ENCODE assay signal across 25 cellular contexts in the genomic region with DNA sequence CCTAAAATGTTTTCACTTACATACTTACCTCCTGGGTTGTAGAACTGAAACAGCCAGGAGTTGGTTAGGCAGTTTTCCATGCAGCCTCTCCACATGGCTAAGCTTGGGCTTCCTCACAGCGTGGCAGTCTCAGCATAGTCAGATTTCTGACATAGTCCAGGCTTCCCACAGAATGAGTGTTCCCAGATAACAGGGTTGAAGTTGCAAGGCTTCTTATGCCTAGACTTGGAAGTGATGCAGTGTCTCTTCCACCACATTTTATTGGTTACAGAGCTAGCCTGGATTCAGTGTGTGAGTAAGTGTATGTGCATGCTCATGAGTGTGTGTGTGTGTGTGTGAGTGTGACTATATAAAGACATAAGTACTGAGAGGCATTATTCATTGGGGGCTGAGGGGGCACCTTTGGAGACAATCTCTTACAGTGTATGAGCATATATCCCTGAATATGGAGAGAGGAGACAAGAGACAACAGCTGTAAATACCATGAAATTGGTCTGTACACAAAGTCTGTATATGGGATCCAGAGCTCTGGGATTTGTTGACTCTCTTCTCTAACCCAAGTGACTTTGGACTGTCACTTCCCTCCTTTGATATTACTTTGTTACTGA.
"Had no signal": no experiment of that assay in that cellular context is flagged by ENCODE, and none has a peak within 500 bp of the region (broad histone marks: within the 10 kb centered on the region; RNA-seq: fewer than 3 reads in every experiment).

No MANE protein-coding gene starts in this region.

- DNase-seq: cortex of kidney; effector memory CD8-positive, alpha-beta T cell; erythroblast; esophagus squamous epithelium; foreskin keratinocyte; heart left ventricle; left cardiac atrium; left lung; mesendoderm; midbrain; naive thymus-derived CD4-positive, alpha-beta T cell; nephron progenitor cell; nucleus accumbens; psoas muscle; right cardiac atrium; stimulated activated CD4-positive, alpha-beta T cell treated with anti-CD3 and anti-CD28 coated beads, Interleukin-15, amount 100 ng/mL, for 24 hours; stimulated activated CD4-positive, alpha-beta T cell treated with anti-CD3 and anti-CD28 coated beads, Interleukin-2, amount 100 ng/mL, for 48 hours; stimulated activated naive B cell treated with anti-CD40 and anti-IgM and Interleukin-4, amounts not matched to agents 10 μg/mL and 1 μg/mL and 100 μg/mL, for 72 hours; upper lobe of right lung had no signal

- H3K9me3 ChIP-seq: esophagus squamous epithelium, left lung, psoas muscle, thoracic aorta, tibial nerve, upper lobe of right lung, vagina had no signal

- H3K27me3 ChIP-seq: esophagus squamous epithelium, heart left ventricle, hepatocyte, left lung, tibial nerve, upper lobe of right lung, vagina had no signal

- H3K79me2 ChIP-seq: hepatocyte had no signal

- H3K27ac ChIP-seq: esophagus squamous epithelium, foreskin keratinocyte, gastroesophageal sphincter, heart left ventricle, hepatocyte, left lung, psoas muscle, skin epidermis, thoracic aorta, tibial nerve, upper lobe of right lung, vagina had no signal

- H3K4me2 ChIP-seq: hepatocyte had no signal

- H3K36me3 ChIP-seq: esophagus squamous epithelium, gastroesophageal sphincter, heart left ventricle, left lung, thoracic aorta, tibial nerve, upper lobe of right lung, vagina had no signal

- H2AFZ ChIP-seq: hepatocyte had no signal

- H3K4me3 ChIP-seq: esophagus squamous epithelium, gastroesophageal sphincter, heart left ventricle, hepatocyte, left lung, psoas muscle, skin epidermis, thoracic aorta, tibial nerve, upper lobe of right lung, vagina had no signal

- ATAC-seq: effector memory CD8-positive, alpha-beta T cell; foreskin keratinocyte; gastroesophageal sphincter; heart left ventricle; left cardiac atrium; left lung; naive thymus-derived CD4-positive, alpha-beta T cell; psoas muscle; right cardiac atrium; stimulated activated naive B cell treated with anti-CD40 and anti-IgM and Interleukin-4, amounts not matched to agents 10 μg/mL and 1 μg/mL and 100 μg/mL, for 72 hours; upper lobe of right lung had no signal

- H3K4me1 ChIP-seq: esophagus squamous epithelium, foreskin keratinocyte, gastroesophageal sphincter, heart left ventricle, left lung, psoas muscle, upper lobe of right lung, vagina had no signal
